In genomic region chr1:29811247-29811646, GRCh38 we compare ENCODE assay signal across 22 cellular contexts.
"Had no signal": no experiment of that assay in that cellular context is flagged by ENCODE, and none has a peak within 500 bp of the region (broad histone marks: within the 10 kb centered on the region; RNA-seq: fewer than 3 reads in every experiment).

No MANE protein-coding gene starts in this region.

- H3K27ac ChIP-seq: foreskin keratinocyte, lower lobe of right lung, neural progenitor cell, prostate gland, thyroid gland had no signal

- H3K27me3 ChIP-seq: neural progenitor cell, thyroid gland had no signal

- H3K27me3 Mint-ChIP-seq: activated naive CD4-positive, alpha-beta T cell treated with anti-CD3 and anti-CD28 coated beads, Interleukin-2, amount 10 ng/mL, durations not matched to agents 7 days and 5 days had no signal

- H3K9me3 Mint-ChIP-seq: activated naive CD4-positive, alpha-beta T cell treated with anti-CD3 and anti-CD28 coated beads, Interleukin-2, amount 10 ng/mL, durations not matched to agents 7 days and 5 days; activated T-cell treated with anti-CD3 and anti-CD28 coated beads, Interleukin-2, amount 50 U/mL, for 4 hours; activated T-helper 2 cell treated with anti-CD3 and anti-CD28 coated beads, Interferon-gamma antibody, Interleukin-2, Interleukin-4, amounts not matched to agents 10 μg/mL and 5 μg/mL and 100 μg/mL, durations not matched to agents 14 hours and 24 hours and 36 hours; neural progenitor cell; WTC11 had no signal

- H3K4me1 ChIP-seq: foreskin keratinocyte, lower lobe of right lung, prostate gland, thyroid gland had no signal

- H3K4me3 ChIP-seq: lower lobe of right lung, neural progenitor cell, prostate gland, thyroid gland had no signal

- H3K36me3 Mint-ChIP-seq: activated naive CD4-positive, alpha-beta T cell treated with anti-CD3 and anti-CD28 coated beads, Interleukin-2, amount 10 ng/mL, durations not matched to agents 7 days and 5 days; naive thymus-derived CD4-positive, alpha-beta T cell; neural progenitor cell; WTC11 had no signal

- H3K4me1 Mint-ChIP-seq: activated naive CD4-positive, alpha-beta T cell treated with anti-CD3 and anti-CD28 coated beads, Interleukin-2, amount 10 ng/mL, durations not matched to agents 7 days and 5 days had no signal

- H3K27ac Mint-ChIP-seq: activated naive CD4-positive, alpha-beta T cell treated with anti-CD3 and anti-CD28 coated beads, Interleukin-2, amount 10 ng/mL, durations not matched to agents 7 days and 5 days; activated T-helper 2 cell treated with anti-CD3 and anti-CD28 coated beads, Interferon-gamma antibody, Interleukin-2, Interleukin-4, amounts not matched to agents 10 μg/mL and 5 μg/mL and 100 μg/mL, durations not matched to agents 14 hours and 24 hours and 36 hours; neural progenitor cell; WTC11 had no signal

- H3K36me3 ChIP-seq: lower lobe of right lung, neural progenitor cell, prostate gland, thyroid gland had no signal

- H3K4me3 Mint-ChIP-seq: activated naive CD4-positive, alpha-beta T cell treated with anti-CD3 and anti-CD28 coated beads, Interleukin-2, amount 10 ng/mL, durations not matched to agents 7 days and 5 days; activated T-cell treated with anti-CD3 and anti-CD28 coated beads, Interleukin-2, amount 50 U/mL, for 4 hours; naive thymus-derived CD4-positive, alpha-beta T cell; neural progenitor cell; WTC11 had no signal

- H3K9me3 ChIP-seq: lower lobe of right lung, prostate gland, thyroid gland had no signal

- DNase-seq: activated CD8-positive, alpha-beta memory T cell treated with anti-CD3 and anti-CD28 coated beads, Interleukin-2, amount 50 U/mL, for 48 hours; activated naive CD4-positive, alpha-beta T cell treated with anti-CD3 and anti-CD28 coated beads, Interleukin-2, amount 10 ng/mL, durations not matched to agents 7 days and 5 days; activated T-cell treated with anti-CD3 and anti-CD28 coated beads, Interleukin-2, amount 50 U/mL, for 4 hours; amygdala; effector CD4-positive, alpha-beta T cell; erythroblast; foreskin keratinocyte; glutamatergic neuron; hypothalamus; left cardiac atrium; lower lobe of right lung; naive thymus-derived CD4-positive, alpha-beta T cell; stimulated activated CD4-positive, alpha-beta T cell treated with anti-CD3 and anti-CD28 coated beads, Interleukin-12 subunit alpha, Interleukin-12 subunit beta, amount 100 ng/mL, for 4 hours; stimulated activated CD4-positive, alpha-beta T cell treated with anti-CD3 and anti-CD28 coated beads, Interleukin-4, amount 100 ng/mL, for 4 hours; stimulated activated naive CD8-positive, alpha-beta T cell treated with anti-CD3 and anti-CD28 coated beads, Interleukin-15, Interleukin-2, amounts not matched to agents 100 U/mL and 50 U/mL, for 24 hours; substantia nigra; T-helper 1 cell; thyroid gland had no signal
